ENCODE assay signal across 8 cellular contexts in genomic region chr3:171028025-171028778, GRCh38. TPM values are rescaled to one million over a fixed set of nuclear protein-coding genes. Genes with fewer than 3 reads are reported as not detected.
A peak's percentile ranks its signal among the peaks of the same experiment; 100 is the strongest.
DNase-seq lines count a peak whose midpoint lies in the region; TF ChIP-seq lines count a peak whose summit lies in the region.

No MANE protein-coding gene starts in this region.

- H3K27me3 ChIP-seq in CD8-positive, alpha-beta memory T cell (ENCODE audit: insufficient read depth, low read length, poor library complexity, severe bottlenecking), result no peaks in the 10 kb centered on the region
- no peaks in the 10 kb centered on the region for H3K27me3 ChIP-seq in liver (ENCODE audit: control insufficient read depth in 4 of 4, insufficient read depth in 4 of 4, low read length in 3 of 4)
- H3K27me3 ChIP-seq in Karpas-422 (ENCODE audit: low read length), result no peaks in the 10 kb centered on the region

- H3K9ac ChIP-seq in liver (ENCODE audit: low read depth in 1 of 2, low read length in 2 of 2) (peak overlapping the region in 1 of 2 donors; percentile 76), Karpas-422 (ENCODE audit: low read length) (no peak overlapping the region)

- no peaks in the 10 kb centered on the region for H3K9me2 ChIP-seq in Karpas-422 (replicated peaks; ENCODE audit: insufficient read depth, low read length)

- H4K20me1 ChIP-seq in Karpas-422 (ENCODE audit: insufficient read depth, low read depth, low read length), result no peaks in the 10 kb centered on the region

- H3K4me1 ChIP-seq in CD8-positive, alpha-beta memory T cell (ENCODE audit: insufficient read depth, low read length), result peaks cover 5% of the 10 kb centered on the region
- H3K4me1 ChIP-seq in liver (ENCODE audit: control insufficient read depth in 4 of 4, insufficient read depth in 4 of 4, low read length in 3 of 4), result peaks cover 5 to 28% (median 21%) of the 10 kb centered on the region in 4 donors
- H3K4me1 ChIP-seq in Karpas-422 (ENCODE audit: low read length), result no peaks in the 10 kb centered on the region

- no peak overlapping the region for H3K27ac Mint-ChIP-seq in CD8-positive, alpha-beta memory T cell

- H3K9me3 Mint-ChIP-seq in CD8-positive, alpha-beta memory T cell, result no peaks in the 10 kb centered on the region

- POLR2A ChIA-PET in CD8-positive, alpha-beta memory T cell (lab: Charles Lee), result no interaction called here

- no peak overlapping the region for H3K4me3 Mint-ChIP-seq in CD8-positive, alpha-beta memory T cell

- H3K9me3 ChIP-seq in CD8-positive, alpha-beta memory T cell (ENCODE audit: low read length), result no peaks in the 10 kb centered on the region
- H3K9me3 ChIP-seq in liver (ENCODE audit: control insufficient read depth in 4 of 4, low read length in 3 of 4) (no peaks in the 10 kb centered on the region), Karpas-422 (ENCODE audit: low read length) (no peaks in the 10 kb centered on the region)

- no peak overlapping the region for H3K4me2 ChIP-seq in Karpas-422 (ENCODE audit: low read depth, low read length, poor library complexity, severe bottlenecking)

- peak overlapping the region; percentile 25 for H3K4me3 ChIP-seq in CD8-positive, alpha-beta memory T cell (ENCODE audit: low read length)
- H3K4me3 ChIP-seq in HFF-Myc (replicated peaks; ENCODE audit: low read depth, low read length), result peak overlapping the region; percentile 23
- peak overlapping the region; percentile 36 for H3K4me3 ChIP-seq in WI38 (ENCODE audit: low read depth, low read length)
- H3K4me3 ChIP-seq in liver (ENCODE audit: low read depth in 1 of 3, low read length in 3 of 3), result peak overlapping the region; percentile 35 to 92 (median 37)
- no peak overlapping the region for H3K4me3 ChIP-seq in Karpas-422 (ENCODE audit: low read length)

- H2AFZ ChIP-seq in Karpas-422 (ENCODE audit: low read length), result no peak overlapping the region

- WGBS in liver, result 6% methylated on average over 39 of the region's 39 CpGs

- no peaks in the 10 kb centered on the region for H3K36me3 Mint-ChIP-seq in CD8-positive, alpha-beta memory T cell

- peaks cover 0 to 21% of the 10 kb centered on the region in 2 donors for H3K27me3 Mint-ChIP-seq in CD8-positive, alpha-beta memory T cell

- H3K36me3 ChIP-seq in CD8-positive, alpha-beta memory T cell (ENCODE audit: insufficient read depth, low read length), result no peaks in the 10 kb centered on the region
- H3K36me3 ChIP-seq in liver (ENCODE audit: control insufficient read depth in 4 of 4, insufficient read depth in 3 of 4, low read depth in 1 of 4, low read length in 3 of 4), result peaks cover 0 to 2% (median 0%) of the 10 kb centered on the region in 4 donors
- H3K36me3 ChIP-seq in Karpas-422 (ENCODE audit: insufficient read depth, low read length), result no peaks in the 10 kb centered on the region

- peak in 1 of 5 donors; percentile 10 for DNase-seq in CD8-positive, alpha-beta memory T cell
- DNase-seq in HFF-Myc (ENCODE audit: extremely low read depth, low read depth), result peak; percentile 37
- peak; percentile 68 for DNase-seq in dedifferentiated amniotic fluid mesenchymal stem cell (ENCODE audit: extremely low spot score)
- peak in 2 of 3 experiments; percentile 15 to 63 for DNase-seq in stimulated activated CD4-positive, alpha-beta T cell treated with anti-CD3 and anti-CD28 coated beads, TNF-alpha, amount 100 ng/mL, for 24 hours (ENCODE audit: low read depth in 3 of 3)
- no peak for DNase-seq in Karpas-422
- DNase-seq in NAMALWA (ENCODE audit: low spot score), result no peak

- TF ChIP-seq CTCF in HFF-Myc (IDR thresholded peaks at IDR 0.05; ENCODE audit: low read depth, low read length, missing control alignments) (no peak), WI38 (IDR thresholded peaks at IDR 0.05; ENCODE audit: low read depth, low read length) (no peak), liver (IDR thresholded peaks at IDR 0.05; ENCODE audit: low read depth, low read length, missing input control) (no peak)

- no peak for TF ChIP-seq RAD21 in liver (IDR thresholded peaks at IDR 0.05)

- H3K4me1 Mint-ChIP-seq in CD8-positive, alpha-beta memory T cell, result peaks cover 0 to 6% (median 0%) of the 10 kb centered on the region in 3 donors

- no peak overlapping the region for H3K27ac ChIP-seq in CD8-positive, alpha-beta memory T cell (ENCODE audit: low read depth, low read length)
- peak overlapping the region; percentile 21 to 78 for H3K27ac ChIP-seq in liver (ENCODE audit: low read depth in 1 of 2, low read length in 2 of 2)
- no peak overlapping the region for H3K27ac ChIP-seq in Karpas-422 (ENCODE audit: low read length)

- CTCF ChIA-PET in CD8-positive, alpha-beta memory T cell (lab: Charles Lee), result no interaction called here

- H3K79me2 ChIP-seq in Karpas-422 (ENCODE audit: low read length), result no peaks in the 10 kb centered on the region

TF ChIP-seq in liver, 16 proteins besides CTCF, POLR2A, EP300 and RAD21:
- TF ChIP-seq REST (IDR thresholded peaks at IDR 0.05) (no peak), TAF1 (conservative IDR thresholded peaks at IDR 0.05) (peak; percentile 14), NR2F2 (IDR thresholded peaks at IDR 0.05) (no peak), SP1 (IDR thresholded peaks at IDR 0.05) (peak; percentile 72), HNF4A (conservative IDR thresholded peaks at IDR 0.05) (peak; percentile 73 to 80), YY1 (IDR thresholded peaks at IDR 0.05) (peak; percentile 32), RXRA (IDR thresholded peaks at IDR 0.05) (peak; percentile 31 to 54), HNF4G (IDR thresholded peaks at IDR 0.05) (peak; percentile 38)

RNA-seq across cellular contexts. Expression of gene SLC2A2, which starts 1.7 kb away (rescaled TPM):
- total RNA-seq in CD8-positive, alpha-beta memory T cell, result not detected
- polyA plus RNA-seq in CD8-positive, alpha-beta memory T cell, result not detected
- total RNA-seq in liver, result 100 to 1,000 TPM; 434 to 506 TPM
- polyA plus RNA-seq in liver, result 100 to 1,000 TPM; 160 to 209 TPM
- not detected in 2 replicates for total RNA-seq in Karpas-422 (2014; rRNA removed; shearing (Covaris generic); ENCODE audit: low replicate concordance)

Comparison
In these comparisons a context has a peak if more than half of its experiments do, and no peak if none do; other contexts are left out.
1. DNase-seq: peak in HFF-Myc (single experiment), dedifferentiated amniotic fluid mesenchymal stem cell (single experiment) and stimulated activated CD4-positive, alpha-beta T cell treated with anti-CD3 and anti-CD28 coated beads, TNF-alpha, amount 100 ng/mL, for 24 hours (2 of 3); none in Karpas-422 (single experiment) and NAMALWA (single experiment).
2. H3K27ac ChIP-seq: peak in liver (2 of 2); none in CD8-positive, alpha-beta memory T cell (single experiment) and Karpas-422 (single experiment).
3. RNA of gene SLC2A2, which starts 1.7 kb away (total RNA-seq): 434 to 506 TPM in liver; not detected in CD8-positive, alpha-beta memory T cell and not detected in Karpas-422; every median in the first group is over 100 times any median in the second.